1 cellular context compared by ENCODE assay signal in the genomic region with DNA sequence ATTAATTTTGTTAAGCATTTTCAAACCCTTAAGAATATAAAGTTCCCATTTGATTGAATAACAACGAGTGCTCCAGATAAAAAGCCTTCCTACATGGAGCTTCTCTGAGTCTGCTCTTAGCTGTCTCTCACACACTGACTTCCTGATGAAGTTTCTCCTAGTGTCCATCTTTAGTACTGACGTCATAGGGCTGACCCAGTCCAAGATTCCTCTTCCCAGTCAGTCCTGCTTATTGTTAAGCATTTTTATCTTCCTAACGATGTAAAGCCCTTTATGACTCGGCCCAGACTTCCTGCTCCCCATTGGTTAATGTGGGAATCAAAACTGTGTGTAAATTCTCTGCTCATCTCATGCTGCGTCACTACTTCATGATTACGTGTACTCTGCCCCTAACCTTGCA.
TF ChIP-seq lines count a peak whose summit lies in the region.

No MANE protein-coding gene starts in this region.

TF ChIP-seq in A549, 52 proteins besides CTCF, POLR2A, EP300 and RAD21 (continued from another document):
- TF ChIP-seq MAZ (IDR thresholded peaks at IDR 0.05; ENCODE audit: borderline replicate concordance, low read depth, low read length) (no peak), KDM1A (IDR thresholded peaks at IDR 0.05; ENCODE audit: low read depth) (no peak), GATA3 (IDR thresholded peaks at IDR 0.05; ENCODE audit: borderline replicate concordance) (no peak), CHD4 (IDR thresholded peaks at IDR 0.05; ENCODE audit: borderline replicate concordance) (no peak), RNF2 (IDR thresholded peaks at IDR 0.05; ENCODE audit: borderline replicate concordance, low read depth) (no peak), ZSCAN20 (CRISPR knock-in tag; IDR thresholded peaks at IDR 0.05) (no peak), HMGXB4 (CRISPR knock-in tag; IDR thresholded peaks at IDR 0.05; ENCODE audit: borderline replicate concordance) (no peak), PHF8 (IDR thresholded peaks at IDR 0.05; ENCODE audit: borderline replicate concordance, low read depth) (no peak), E2F6 (IDR thresholded peaks at IDR 0.05; ENCODE audit: borderline replicate concordance, low read depth) (no peak), HDAC2 (IDR thresholded peaks at IDR 0.05) (no peak), CHD2 (IDR thresholded peaks at IDR 0.05; ENCODE audit: low read length, partially characterized antibody) (no peak), TP53 (CRISPR knock-in tag; IDR thresholded peaks at IDR 0.05) (no peak), RARB (CRISPR knock-in tag; IDR thresholded peaks at IDR 0.05) (no peak)
- TF ChIP-seq, protein P1, sequence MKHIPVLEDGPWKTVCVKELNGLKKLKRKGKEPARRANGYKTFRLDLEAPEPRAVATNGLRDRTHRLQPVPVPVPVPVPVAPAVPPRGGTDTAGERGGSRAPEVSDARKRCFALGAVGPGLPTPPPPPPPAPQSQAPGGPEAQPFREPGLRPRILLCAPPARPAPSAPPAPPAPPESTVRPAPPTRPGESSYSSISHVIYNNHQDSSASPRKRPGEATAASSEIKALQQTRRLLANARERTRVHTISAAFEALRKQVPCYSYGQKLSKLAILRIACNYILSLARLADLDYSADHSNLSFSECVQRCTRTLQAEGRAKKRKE (CRISPR knock-in tag; IDR thresholded peaks at IDR 0.05; ENCODE audit: low read depth) = no peak
- TF ChIP-seq, protein P2, sequence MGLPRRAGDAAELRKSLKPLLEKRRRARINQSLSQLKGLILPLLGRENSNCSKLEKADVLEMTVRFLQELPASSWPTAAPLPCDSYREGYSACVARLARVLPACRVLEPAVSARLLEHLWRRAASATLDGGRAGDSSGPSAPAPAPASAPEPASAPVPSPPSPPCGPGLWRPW (IDR thresholded peaks at IDR 0.05) = no peak
TF ChIP-seq in A549: peak in this region for 0.
